ENCODE assay signal across 15 cellular contexts in genomic region chr4:17765514-17766286, GRCh38. TPM values are rescaled to one million over a fixed set of nuclear protein-coding genes. Genes with fewer than 3 reads are reported as not detected.
DNase-seq lines count a peak whose midpoint lies in the region; ATAC-seq and TF ChIP-seq lines count a peak whose summit lies in the region.
"Had no signal": no experiment of that assay in that cellular context is flagged by ENCODE, and none has a peak within 500 bp of the region (broad histone marks: within the 10 kb centered on the region; RNA-seq: fewer than 3 reads in every experiment).

No MANE protein-coding gene starts in this region.

- no peaks in the 10 kb centered on the region for H3K9me3 ChIP-seq in CD8-positive, alpha-beta T cell (ENCODE audit: low read length)
- H3K9me3 ChIP-seq in SJCRH30 (replicated peaks): peaks cover 4% of the 10 kb centered on the region; the same call in 1 of the 2 replicates
- H3K9me3 ChIP-seq: MG63 had no signal

- no peak for ATAC-seq in CD8-positive, alpha-beta T cell
- no peak for ATAC-seq in naive thymus-derived CD8-positive, alpha-beta T cell

- TF ChIP-seq CTCF in CD8-positive, alpha-beta T cell (IDR thresholded peaks at IDR 0.05): no peak
- TF ChIP-seq CTCF in coronary artery (IDR thresholded peaks at IDR 0.05): no peak

- H3K27me3 Mint-ChIP-seq in CD8-positive, alpha-beta T cell (ENCODE audit: low read depth): peaks cover 2% of the 10 kb centered on the region
- peaks cover 0 to 9% (median 0%) of the 10 kb centered on the region in 5 donors for H3K27me3 Mint-ChIP-seq in naive thymus-derived CD8-positive, alpha-beta T cell

- H3K4me1 ChIP-seq in CD8-positive, alpha-beta T cell (ENCODE audit: insufficient read depth, low read length): no peaks in the 10 kb centered on the region
- H3K4me1 ChIP-seq in SJCRH30: peaks cover 19% of the 10 kb centered on the region
- H3K4me1 ChIP-seq: BLaER1 treated with 17β-estradiol and CSF1 and Interleukin-3, amounts not matched to agents 10 nM and 100 nM had no signal

- POLR2A ChIA-PET in CD8-positive, alpha-beta T cell (lab: Charles Lee): no interaction called here
- POLR2A ChIA-PET in naive thymus-derived CD8-positive, alpha-beta T cell (lab: Charles Lee): no interaction called here

- no peaks in the 10 kb centered on the region for H3K36me3 ChIP-seq in CD8-positive, alpha-beta T cell (ENCODE audit: insufficient read depth, low read length)
- H3K36me3 ChIP-seq in SJCRH30: no peaks in the 10 kb centered on the region
- H3K36me3 ChIP-seq: MG63 had no signal

- no peak overlapping the region for H3K27ac ChIP-seq in CD8-positive, alpha-beta T cell (ENCODE audit: low read depth, low read length)
- H3K27ac ChIP-seq in SJCRH30 (no peak overlapping the region), coronary artery (no peak overlapping the region)
- H3K27ac ChIP-seq: BLaER1 treated with 17β-estradiol and CSF1 and Interleukin-3, amounts not matched to agents 10 nM and 100 nM had no signal

- no peak overlapping the region for H3K4me3 ChIP-seq in CD8-positive, alpha-beta T cell (ENCODE audit: low read depth, low read length)
- H3K4me3 ChIP-seq in SJCRH30: no peak overlapping the region
- no peak overlapping the region for H3K4me3 ChIP-seq in coronary artery
- H3K4me3 ChIP-seq: BLaER1 treated with 17β-estradiol and CSF1 and Interleukin-3, amounts not matched to agents 10 nM and 100 nM; MG63 had no signal

- H3K9me3 Mint-ChIP-seq in CD8-positive, alpha-beta T cell: no peaks in the 10 kb centered on the region
- H3K9me3 Mint-ChIP-seq in naive thymus-derived CD8-positive, alpha-beta T cell: peaks cover 0 to 7% (median 0%) of the 10 kb centered on the region in 9 donors

- DNase-seq in activated CD8-positive, alpha-beta memory T cell treated with anti-CD3 and anti-CD28 coated beads for 24 hours: peak; percentile 59
- DNase-seq in activated CD8-positive, alpha-beta memory T cell treated with anti-CD3 and anti-CD28 coated beads, Interleukin-2, amount 50 U/mL, for 48 hours: no peak
- peak in 2 of 7 experiments; percentile 5 to 51 for DNase-seq in CD8-positive, alpha-beta T cell
- DNase-seq in SJCRH30: peak; percentile 11 to 54
- no peak for DNase-seq in naive thymus-derived CD8-positive, alpha-beta T cell
- DNase-seq in coronary artery (ENCODE audit: low spot score): no peak
- no peak for DNase-seq in amniotic stem cell (lab: John Stamatoyannopoulos, UW)
- DNase-seq: HFFc6, MG63, NCI-H1105, NCI-H1694, NCI-H2107, NCI-H2227 treated with DMSO at 0.1 percent for 48 hours, NCI-H524 treated with DMSO at 0.1 percent for 48 hours had no signal

- CTCF ChIA-PET in CD8-positive, alpha-beta T cell (lab: Charles Lee): no interaction called here

- intact Hi-C loops in CD8-positive, alpha-beta T cell (cut with DNase I, micrococcal nuclease): no loop called here

- H3K27me3 ChIP-seq in CD8-positive, alpha-beta T cell (ENCODE audit: insufficient read depth, low read length): no peaks in the 10 kb centered on the region
- H3K27me3 ChIP-seq in SJCRH30: no peaks in the 10 kb centered on the region
- H3K27me3 ChIP-seq: BLaER1 treated with 17β-estradiol and CSF1 and Interleukin-3, amounts not matched to agents 10 nM and 100 nM; MG63 had no signal

- peaks cover 6% of the 10 kb centered on the region for H3K4me1 Mint-ChIP-seq in CD8-positive, alpha-beta T cell (ENCODE audit: low read depth)
- peaks cover 0 to 14% (median 7%) of the 10 kb centered on the region in 4 donors for H3K4me1 Mint-ChIP-seq in naive thymus-derived CD8-positive, alpha-beta T cell

- no peaks in the 10 kb centered on the region for H3K36me3 Mint-ChIP-seq in CD8-positive, alpha-beta T cell
- H3K36me3 Mint-ChIP-seq in naive thymus-derived CD8-positive, alpha-beta T cell: peaks cover 0 to 5% (median 0%) of the 10 kb centered on the region in 3 donors

- H3K4me3 Mint-ChIP-seq in CD8-positive, alpha-beta T cell: no peak overlapping the region
- peak overlapping the region in 5 of 10 donors; percentile 10 to 34 (median 23) for H3K4me3 Mint-ChIP-seq in naive thymus-derived CD8-positive, alpha-beta T cell
- H3K4me3 Mint-ChIP-seq: HFFc6 had no signal

- peak overlapping the region; percentile 64 for H3K27ac Mint-ChIP-seq in CD8-positive, alpha-beta T cell
- peak overlapping the region in 6 of 10 donors; percentile 36 to 86 (median 47) for H3K27ac Mint-ChIP-seq in naive thymus-derived CD8-positive, alpha-beta T cell
- H3K27ac Mint-ChIP-seq: HFFc6 had no signal

RNA-seq across cellular contexts. Expression of gene FAM184B, which starts 15.7 kb away (rescaled TPM):
- total RNA-seq in CD8-positive, alpha-beta T cell: not detected
- total RNA-seq in SJCRH30 (2014; rRNA removed; shearing (Covaris generic)): 0.02 and 0.10 TPM in 2 replicates
- not detected for total RNA-seq in naive thymus-derived CD8-positive, alpha-beta T cell
- under 1 TPM in 2 of 3 donors, not detected in 1; 0.03 to 0.13 TPM for polyA plus RNA-seq in naive thymus-derived CD8-positive, alpha-beta T cell

RNA-seq across cellular contexts. Expression of gene DCAF16, which starts 44.9 kb away (rescaled TPM):
- total RNA-seq in CD8-positive, alpha-beta T cell: 10 to 100 TPM; 82.2 to 83.4 TPM
- 59.1 and 73.7 TPM in 2 replicates for total RNA-seq in SJCRH30 (2014; rRNA removed; shearing (Covaris generic))
- 10 to 100 TPM; 74.0 to 74.3 TPM for total RNA-seq in naive thymus-derived CD8-positive, alpha-beta T cell
- 10 to 100 TPM; 18.4 to 23.1 (median 21.2) TPM for polyA plus RNA-seq in naive thymus-derived CD8-positive, alpha-beta T cell

RNA-seq across cellular contexts. Expression of gene NCAPG, which starts 45.1 kb away (rescaled TPM):
- 1 to 10 TPM in 1 of 2 experiments, under 1 TPM in 1; 0.52 to 1.3 TPM for total RNA-seq in CD8-positive, alpha-beta T cell
- 122 and 123 TPM in 2 replicates for total RNA-seq in SJCRH30 (2014; rRNA removed; shearing (Covaris generic))
- under 1 TPM; 0.38 to 0.81 TPM for total RNA-seq in naive thymus-derived CD8-positive, alpha-beta T cell
- polyA plus RNA-seq in naive thymus-derived CD8-positive, alpha-beta T cell: under 1 TPM in 1 of 3 donors, not detected in 2; 0.24 TPM

Comparison
In these comparisons a context has a peak if more than half of its experiments do, and no peak if none do; other contexts are left out.
1. DNase-seq: peak in activated CD8-positive, alpha-beta memory T cell treated with anti-CD3 and anti-CD28 coated beads for 24 hours (single experiment) and SJCRH30 (2 of 2); none in activated CD8-positive, alpha-beta memory T cell treated with anti-CD3 and anti-CD28 coated beads, Interleukin-2, amount 50 U/mL, for 48 hours (single experiment), naive thymus-derived CD8-positive, alpha-beta T cell (0 of 10), coronary artery (single experiment) and amniotic stem cell (single experiment).
2. RNA of gene NCAPG, which starts 45.1 kb away (total RNA-seq): 122 to 123 TPM in SJCRH30; 0.52 to 1.3 TPM in CD8-positive, alpha-beta T cell and 0.38 to 0.81 TPM in naive thymus-derived CD8-positive, alpha-beta T cell; every median in the first group is over 10 times any median in the second.